Comparison of ENCODE assay signal across 8 cellular contexts in genomic region chr19:9914001-9914314, GRCh38. TPM values are rescaled to one million over a fixed set of nuclear protein-coding genes. Genes with fewer than 3 reads are reported as not detected.
DNase-seq lines count a peak whose midpoint lies in the region; ATAC-seq and TF ChIP-seq lines count a peak whose summit lies in the region.

No MANE protein-coding gene starts in this region.

- H2BK120ac ChIP-seq in mesenchymal stem cell (ENCODE audit: low read depth, low read length), result no peak overlapping the region

- H3K4me1 Mint-ChIP-seq in chondrocyte (ENCODE audit: low read depth), result peaks cover 18% of the 10 kb centered on the region

- no peak overlapping the region for H2AK5ac ChIP-seq in mesenchymal stem cell (ENCODE audit: low read length, severe bottlenecking)

- H3K4me3 ChIP-seq in heart right ventricle (peak overlapping the region; percentile 15 to 57 (median 46)), mesenchymal stem cell (ENCODE audit: insufficient read depth in 1 of 2, low read depth in 1 of 2, low read length in 2 of 2) (peak overlapping the region; percentile 34 to 76), vagina (peak overlapping the region; percentile 58 to 60)

- no peaks in the 10 kb centered on the region for H3K36me3 Mint-ChIP-seq in chondrocyte (ENCODE audit: low read depth)

- H3K36me3 ChIP-seq in heart right ventricle (no peaks in the 10 kb centered on the region), mesenchymal stem cell (ENCODE audit: control insufficient read depth in 1 of 2, insufficient read depth in 2 of 2, low read depth in 1 of 2, low read length in 2 of 2) (no peaks in the 10 kb centered on the region), vagina (no peaks in the 10 kb centered on the region)

- H3K23ac ChIP-seq in mesenchymal stem cell (ENCODE audit: low read length in 2 of 2), result no peak overlapping the region

- TF ChIP-seq POLR2A in vagina (IDR thresholded peaks at IDR 0.05), result no peak

- no peak overlapping the region for H3K27ac Mint-ChIP-seq in chondrocyte (ENCODE audit: unreplicated experiment)

- peak overlapping the region; percentile 75 for H3K4me3 Mint-ChIP-seq in chondrocyte (ENCODE audit: unreplicated experiment)

- peak overlapping the region in 1 of 10 donors; percentile 28 for H3K27ac ChIP-seq in heart right ventricle
- no peak overlapping the region for H3K27ac ChIP-seq in mesenchymal stem cell (ENCODE audit: low read length, poor library complexity, severe bottlenecking)
- H3K27ac ChIP-seq in vagina, result peak overlapping the region; percentile 54

- peak overlapping the region; percentile 49 for H2AFZ ChIP-seq in mesenchymal stem cell (ENCODE audit: low read depth, low read length)

- peaks cover 5 to 20% (median 14%) of the 10 kb centered on the region in 9 donors for H3K4me1 ChIP-seq in heart right ventricle
- H3K4me1 ChIP-seq in mesenchymal stem cell (ENCODE audit: control insufficient read depth, insufficient read depth, low read depth, low read length), result peaks cover 15% of the 10 kb centered on the region
- H3K4me1 ChIP-seq in vagina, result peaks cover 18% of the 10 kb centered on the region

- H3K14ac ChIP-seq in mesenchymal stem cell (ENCODE audit: low read length in 2 of 2), result no peak overlapping the region

- H3K4ac ChIP-seq in mesenchymal stem cell (ENCODE audit: low read depth in 1 of 2, low read length in 2 of 2), result no peak overlapping the region

- no peak overlapping the region for H4K8ac ChIP-seq in mesenchymal stem cell (ENCODE audit: low read length)

- H3K27me3 Mint-ChIP-seq in chondrocyte (ENCODE audit: low read depth), result no peaks in the 10 kb centered on the region

- ATAC-seq in heart right ventricle, result peak in 2 of 8 donors; percentile 7 to 10
- no peak for ATAC-seq in GM19328 (IDR thresholded peaks at IDR 0.05; ENCODE audit: unreplicated experiment)
- no peak for ATAC-seq in HG03097 (IDR thresholded peaks at IDR 0.05; ENCODE audit: low FRiP score, unreplicated experiment)

- no peak for TF ChIP-seq CTCF in heart right ventricle (IDR thresholded peaks at IDR 0.05)
- TF ChIP-seq CTCF in chondrocyte (IDR thresholded peaks at IDR 0.05), result no peak
- no peak for TF ChIP-seq CTCF in vagina (IDR thresholded peaks at IDR 0.05)
- TF ChIP-seq CTCF in GM20000 (IDR thresholded peaks at IDR 0.05; ENCODE audit: extremely low read depth, missing control alignments), result no peak

- DNase-seq in heart right ventricle (no peak), cardiac septum (ENCODE audit: low spot score) (no peak), chondrocyte (ENCODE audit: low spot score) (no peak), mesenchymal stem cell (no peak), vagina (ENCODE audit: extremely low spot score in 2 of 2) (no peak), GM20000 (ENCODE audit: low spot score) (no peak)

- intact Hi-C loops in heart right ventricle (cut with DNase I) (loop anchor here in 1 of 10 donors (10.0 kb wide), 1 partner anchor 69 kb away; no protein-coding TSS in a partner anchor), cardiac septum (cut with DNase I) (no loop called here), vagina (cut with DNase I) (no loop called here)

- no peak overlapping the region for H2BK5ac ChIP-seq in mesenchymal stem cell (ENCODE audit: low read depth, low read length, poor library complexity, severe bottlenecking)

- H3K9me3 ChIP-seq in heart right ventricle (no peaks in the 10 kb centered on the region), mesenchymal stem cell (ENCODE audit: control insufficient read depth, low read length) (no peaks in the 10 kb centered on the region), vagina (no peaks in the 10 kb centered on the region)

- no peaks in the 10 kb centered on the region for H3K79me1 ChIP-seq in mesenchymal stem cell (replicated peaks; ENCODE audit: low read length, poor library complexity, severe bottlenecking)

- peaks cover 10 to 92% (median 51%) of the 10 kb centered on the region in 7 donors for H3K27me3 ChIP-seq in heart right ventricle
- peaks cover 36% of the 10 kb centered on the region in 2 experiments for H3K27me3 ChIP-seq in mesenchymal stem cell (ENCODE audit: control insufficient read depth in 1 of 2, insufficient read depth in 1 of 2, low read length in 2 of 2)
- H3K27me3 ChIP-seq in vagina, result no peaks in the 10 kb centered on the region

- peak overlapping the region in 1 of 2 experiments; percentile 34 for H2BK12ac ChIP-seq in mesenchymal stem cell (ENCODE audit: low read length in 2 of 2)

- no peak overlapping the region for H2BK15ac ChIP-seq in mesenchymal stem cell (ENCODE audit: low read depth, poor library complexity, severe bottlenecking)

- peak overlapping the region; percentile 81 for H3K4me2 ChIP-seq in mesenchymal stem cell (ENCODE audit: low read length, poor library complexity, severe bottlenecking)

- no peak overlapping the region for H4K91ac ChIP-seq in mesenchymal stem cell (ENCODE audit: low read length)

- H3K9me3 Mint-ChIP-seq in chondrocyte (ENCODE audit: low read depth), result no peaks in the 10 kb centered on the region

- WGBS in heart right ventricle, 2 donors, result 0% methylated on average over 25 to 26 of the region's 27 CpGs
- WGBS in mesenchymal stem cell, result 2% methylated on average over 16 of the region's 27 CpGs

- peak overlapping the region; percentile 29 for H3K9ac ChIP-seq in mesenchymal stem cell (ENCODE audit: low read length)

- H3K18ac ChIP-seq in mesenchymal stem cell (ENCODE audit: low read depth in 1 of 2, low read length in 2 of 2), result peak overlapping the region in 1 of 2 experiments; percentile 73

RNA-seq across cellular contexts. Expression of gene OLFM2, which starts 22.4 kb away (rescaled TPM):
- total RNA-seq in heart right ventricle (1 to 10 TPM in 8 of 10 donors, under 1 TPM in 2; 0.30 to 4.1 (median 1.4) TPM), cardiac septum (4.1 TPM), chondrocyte (51.0 to 68.8 TPM (median 67.9 TPM) in 3 replicates), vagina (13.8 TPM)
- polyA plus RNA-seq in heart right ventricle, result 1 to 10 TPM; 2.3 to 8.0 TPM
- polyA plus RNA-seq in mesenchymal stem cell (2013, experiment 1 of 2), result 6.3 TPM
- 5.8 TPM for polyA plus RNA-seq in mesenchymal stem cell (2013, experiment 2 of 2)
